ENCODE assay signal across 1 cellular context in genomic region chr13:113114511-113115362, GRCh38.
TF ChIP-seq lines count a peak whose summit lies in the region.

No MANE protein-coding gene starts in this region.

TF ChIP-seq in HepG2, 621 proteins besides CTCF, POLR2A, EP300 and RAD21:
- TF ChIP-seq ZNF337 (CRISPR knock-in tag; IDR thresholded peaks at IDR 0.05; ENCODE audit: borderline replicate concordance, low read depth) (no peak), ZMYM3 (CRISPR knock-in tag; IDR thresholded peaks at IDR 0.05) (no peak)
